1 cellular context compared by ENCODE assay signal in the genomic region with DNA sequence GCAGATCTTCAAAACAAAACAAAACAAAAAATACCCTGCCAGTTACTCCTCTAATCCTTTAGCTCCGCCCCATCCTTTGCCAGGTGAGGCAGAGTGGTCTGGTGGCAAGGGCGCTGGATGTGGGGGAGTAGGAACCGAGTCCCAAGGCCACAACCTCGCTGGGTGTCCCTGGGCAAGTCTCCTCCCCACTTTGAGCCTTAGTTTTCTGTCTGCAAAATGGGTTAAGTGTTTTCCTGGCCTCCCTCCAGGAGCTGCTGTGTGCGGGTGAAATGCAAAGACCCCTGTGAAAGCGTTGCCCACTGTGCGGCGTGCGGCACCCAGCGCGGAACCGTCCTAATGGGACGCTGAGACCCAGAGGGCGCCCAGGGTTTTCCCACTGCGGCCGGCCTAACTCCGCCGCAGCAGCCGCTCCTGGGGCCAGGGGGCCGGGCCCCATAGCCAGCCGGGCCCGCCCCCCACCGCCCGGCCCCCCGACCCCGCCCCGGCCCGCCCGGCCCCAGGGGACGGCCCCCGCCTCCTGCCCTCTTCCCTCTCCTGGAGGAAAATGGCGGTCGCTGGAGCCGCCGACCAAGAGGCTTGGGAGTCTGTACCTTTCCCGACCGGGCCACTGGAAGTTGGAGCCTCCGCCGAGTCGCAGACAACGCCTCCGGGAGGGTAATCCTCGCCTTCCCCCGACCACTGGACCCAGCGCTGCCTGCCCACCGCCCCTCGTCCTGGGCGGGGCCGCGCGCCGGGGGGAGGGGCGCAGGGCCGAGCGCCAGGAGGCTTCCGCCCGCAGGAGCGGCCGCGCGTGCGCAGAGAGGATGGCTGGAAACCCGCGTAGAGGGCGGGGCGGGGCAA.
A peak's percentile ranks its signal among the peaks of the same experiment; 100 is the strongest.
TF ChIP-seq lines count a peak whose summit lies in the region.

A gene with protein sequence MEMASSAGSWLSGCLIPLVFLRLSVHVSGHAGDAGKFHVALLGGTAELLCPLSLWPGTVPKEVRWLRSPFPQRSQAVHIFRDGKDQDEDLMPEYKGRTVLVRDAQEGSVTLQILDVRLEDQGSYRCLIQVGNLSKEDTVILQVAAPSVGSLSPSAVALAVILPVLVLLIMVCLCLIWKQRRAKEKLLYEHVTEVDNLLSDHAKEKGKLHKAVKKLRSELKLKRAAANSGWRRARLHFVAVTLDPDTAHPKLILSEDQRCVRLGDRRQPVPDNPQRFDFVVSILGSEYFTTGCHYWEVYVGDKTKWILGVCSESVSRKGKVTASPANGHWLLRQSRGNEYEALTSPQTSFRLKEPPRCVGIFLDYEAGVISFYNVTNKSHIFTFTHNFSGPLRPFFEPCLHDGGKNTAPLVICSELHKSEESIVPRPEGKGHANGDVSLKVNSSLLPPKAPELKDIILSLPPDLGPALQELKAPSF (plus strand): TSS at position 523 of the 840 bp plus-strand sequence. CDS start 13,327 bp downstream, outside the sequence.
A gene with protein sequence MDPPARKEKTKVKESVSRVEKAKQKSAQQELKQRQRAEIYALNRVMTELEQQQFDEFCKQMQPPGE (minus strand): TSS at position 798 of the 840 bp plus-strand sequence. CDS start 853 bp downstream, outside the sequence.

TF ChIP-seq in HepG2, 621 proteins besides CTCF, POLR2A, EP300 and RAD21 (continued from another document and continues in another):
- TF ChIP-seq REL (CRISPR knock-in tag; conservative IDR thresholded peaks at IDR 0.05) = no peak
- TF ChIP-seq ZFP1 (CRISPR knock-in tag; IDR thresholded peaks at IDR 0.05) = no peak
- no peak for TF ChIP-seq ZNF569 (CRISPR knock-in tag; IDR thresholded peaks at IDR 0.05; ENCODE audit: borderline replicate concordance)
- TF ChIP-seq, protein P1, sequence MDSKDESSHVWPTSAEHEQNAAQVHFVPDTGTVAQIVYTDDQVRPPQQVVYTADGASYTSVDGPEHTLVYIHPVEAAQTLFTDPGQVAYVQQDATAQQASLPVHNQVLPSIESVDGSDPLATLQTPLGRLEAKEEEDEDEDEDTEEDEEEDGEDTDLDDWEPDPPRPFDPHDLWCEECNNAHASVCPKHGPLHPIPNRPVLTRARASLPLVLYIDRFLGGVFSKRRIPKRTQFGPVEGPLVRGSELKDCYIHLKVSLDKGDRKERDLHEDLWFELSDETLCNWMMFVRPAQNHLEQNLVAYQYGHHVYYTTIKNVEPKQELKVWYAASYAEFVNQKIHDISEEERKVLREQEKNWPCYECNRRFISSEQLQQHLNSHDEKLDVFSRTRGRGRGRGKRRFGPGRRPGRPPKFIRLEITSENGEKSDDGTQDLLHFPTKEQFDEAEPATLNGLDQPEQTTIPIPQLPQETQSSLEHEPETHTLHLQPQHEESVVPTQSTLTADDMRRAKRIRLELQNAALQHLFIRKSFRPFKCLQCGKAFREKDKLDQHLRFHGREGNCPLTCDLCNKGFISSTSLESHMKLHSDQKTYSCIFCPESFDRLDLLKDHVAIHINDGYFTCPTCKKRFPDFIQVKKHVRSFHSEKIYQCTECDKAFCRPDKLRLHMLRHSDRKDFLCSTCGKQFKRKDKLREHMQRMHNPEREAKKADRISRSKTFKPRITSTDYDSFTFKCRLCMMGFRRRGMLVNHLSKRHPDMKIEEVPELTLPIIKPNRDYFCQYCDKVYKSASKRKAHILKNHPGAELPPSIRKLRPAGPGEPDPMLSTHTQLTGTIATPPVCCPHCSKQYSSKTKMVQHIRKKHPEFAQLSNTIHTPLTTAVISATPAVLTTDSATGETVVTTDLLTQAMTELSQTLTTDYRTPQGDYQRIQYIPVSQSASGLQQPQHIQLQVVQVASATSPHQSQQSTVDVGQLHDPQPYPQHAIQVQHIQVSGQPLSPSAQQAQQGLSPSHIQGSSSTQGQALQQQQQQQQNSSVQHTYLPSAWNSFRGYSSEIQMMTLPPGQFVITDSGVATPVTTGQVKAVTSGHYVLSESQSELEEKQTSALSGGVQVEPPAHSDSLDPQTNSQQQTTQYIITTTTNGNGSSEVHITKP (CRISPR knock-in tag; IDR thresholded peaks at IDR 0.05; ENCODE audit: low read depth) = peak; percentile 37; the same call in 1 of the 2 replicates
- no peak for TF ChIP-seq ZFP62 (CRISPR knock-in tag; IDR thresholded peaks at IDR 0.05)
- TF ChIP-seq SIN3A (IDR thresholded peaks at IDR 0.05; ENCODE audit: borderline replicate concordance, low read depth, low read length) = peak; percentile 74; the same call in 1 of the 2 replicates
- TF ChIP-seq, protein P2, sequence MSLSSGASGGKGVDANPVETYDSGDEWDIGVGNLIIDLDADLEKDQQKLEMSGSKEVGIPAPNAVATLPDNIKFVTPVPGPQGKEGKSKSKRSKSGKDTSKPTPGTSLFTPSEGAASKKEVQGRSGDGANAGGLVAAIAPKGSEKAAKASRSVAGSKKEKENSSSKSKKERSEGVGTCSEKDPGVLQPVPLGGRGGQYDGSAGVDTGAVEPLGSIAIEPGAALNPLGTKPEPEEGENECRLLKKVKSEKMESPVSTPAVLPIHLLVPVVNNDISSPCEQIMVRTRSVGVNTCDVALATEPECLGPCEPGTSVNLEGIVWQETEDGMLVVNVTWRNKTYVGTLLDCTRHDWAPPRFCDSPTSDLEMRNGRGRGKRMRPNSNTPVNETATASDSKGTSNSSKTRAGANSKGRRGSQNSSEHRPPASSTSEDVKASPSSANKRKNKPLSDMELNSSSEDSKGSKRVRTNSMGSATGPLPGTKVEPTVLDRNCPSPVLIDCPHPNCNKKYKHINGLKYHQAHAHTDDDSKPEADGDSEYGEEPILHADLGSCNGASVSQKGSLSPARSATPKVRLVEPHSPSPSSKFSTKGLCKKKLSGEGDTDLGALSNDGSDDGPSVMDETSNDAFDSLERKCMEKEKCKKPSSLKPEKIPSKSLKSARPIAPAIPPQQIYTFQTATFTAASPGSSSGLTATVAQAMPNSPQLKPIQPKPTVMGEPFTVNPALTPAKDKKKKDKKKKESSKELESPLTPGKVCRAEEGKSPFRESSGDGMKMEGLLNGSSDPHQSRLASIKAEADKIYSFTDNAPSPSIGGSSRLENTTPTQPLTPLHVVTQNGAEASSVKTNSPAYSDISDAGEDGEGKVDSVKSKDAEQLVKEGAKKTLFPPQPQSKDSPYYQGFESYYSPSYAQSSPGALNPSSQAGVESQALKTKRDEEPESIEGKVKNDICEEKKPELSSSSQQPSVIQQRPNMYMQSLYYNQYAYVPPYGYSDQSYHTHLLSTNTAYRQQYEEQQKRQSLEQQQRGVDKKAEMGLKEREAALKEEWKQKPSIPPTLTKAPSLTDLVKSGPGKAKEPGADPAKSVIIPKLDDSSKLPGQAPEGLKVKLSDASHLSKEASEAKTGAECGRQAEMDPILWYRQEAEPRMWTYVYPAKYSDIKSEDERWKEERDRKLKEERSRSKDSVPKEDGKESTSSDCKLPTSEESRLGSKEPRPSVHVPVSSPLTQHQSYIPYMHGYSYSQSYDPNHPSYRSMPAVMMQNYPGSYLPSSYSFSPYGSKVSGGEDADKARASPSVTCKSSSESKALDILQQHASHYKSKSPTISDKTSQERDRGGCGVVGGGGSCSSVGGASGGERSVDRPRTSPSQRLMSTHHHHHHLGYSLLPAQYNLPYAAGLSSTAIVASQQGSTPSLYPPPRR (CRISPR knock-in tag; IDR thresholded peaks at IDR 0.05; ENCODE audit: borderline replicate concordance) = no peak
- no peak for TF ChIP-seq NONO (IDR thresholded peaks at IDR 0.05)
- TF ChIP-seq NONO (CRISPR knock-in tag; conservative IDR thresholded peaks at IDR 0.05) = peak; percentile 69
- TF ChIP-seq KDM6A (CRISPR knock-in tag; IDR thresholded peaks at IDR 0.05; ENCODE audit: low read depth) = no peak
- peak; percentile 61; the same call in 1 of the 2 replicates for TF ChIP-seq ZMYM4 (CRISPR knock-in tag; IDR thresholded peaks at IDR 0.05)
- TF ChIP-seq SALL2 (CRISPR knock-in tag; IDR thresholded peaks at IDR 0.05) = peak; percentile 53; the same call in 1 of the 2 replicates
- TF ChIP-seq, protein P3, sequence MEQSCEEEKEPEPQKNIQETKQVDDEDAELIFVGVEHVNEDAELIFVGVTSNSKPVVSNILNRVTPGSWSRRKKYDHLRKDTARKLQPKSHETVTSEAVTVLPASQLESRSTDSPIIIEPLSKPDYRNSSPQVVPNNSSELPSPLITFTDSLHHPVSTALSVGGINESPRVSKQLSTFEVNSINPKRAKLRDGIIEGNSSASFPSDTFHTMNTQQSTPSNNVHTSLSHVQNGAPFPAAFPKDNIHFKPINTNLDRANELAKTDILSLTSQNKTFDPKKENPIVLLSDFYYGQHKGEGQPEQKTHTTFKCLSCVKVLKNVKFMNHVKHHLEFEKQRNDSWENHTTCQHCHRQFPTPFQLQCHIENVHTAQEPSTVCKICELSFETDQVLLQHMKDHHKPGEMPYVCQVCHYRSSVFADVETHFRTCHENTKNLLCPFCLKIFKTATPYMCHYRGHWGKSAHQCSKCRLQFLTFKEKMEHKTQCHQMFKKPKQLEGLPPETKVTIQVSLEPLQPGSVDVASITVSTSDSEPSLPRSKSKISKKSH (CRISPR knock-in tag; IDR thresholded peaks at IDR 0.05; ENCODE audit: borderline replicate concordance) = no peak
- TF ChIP-seq, protein P4, sequence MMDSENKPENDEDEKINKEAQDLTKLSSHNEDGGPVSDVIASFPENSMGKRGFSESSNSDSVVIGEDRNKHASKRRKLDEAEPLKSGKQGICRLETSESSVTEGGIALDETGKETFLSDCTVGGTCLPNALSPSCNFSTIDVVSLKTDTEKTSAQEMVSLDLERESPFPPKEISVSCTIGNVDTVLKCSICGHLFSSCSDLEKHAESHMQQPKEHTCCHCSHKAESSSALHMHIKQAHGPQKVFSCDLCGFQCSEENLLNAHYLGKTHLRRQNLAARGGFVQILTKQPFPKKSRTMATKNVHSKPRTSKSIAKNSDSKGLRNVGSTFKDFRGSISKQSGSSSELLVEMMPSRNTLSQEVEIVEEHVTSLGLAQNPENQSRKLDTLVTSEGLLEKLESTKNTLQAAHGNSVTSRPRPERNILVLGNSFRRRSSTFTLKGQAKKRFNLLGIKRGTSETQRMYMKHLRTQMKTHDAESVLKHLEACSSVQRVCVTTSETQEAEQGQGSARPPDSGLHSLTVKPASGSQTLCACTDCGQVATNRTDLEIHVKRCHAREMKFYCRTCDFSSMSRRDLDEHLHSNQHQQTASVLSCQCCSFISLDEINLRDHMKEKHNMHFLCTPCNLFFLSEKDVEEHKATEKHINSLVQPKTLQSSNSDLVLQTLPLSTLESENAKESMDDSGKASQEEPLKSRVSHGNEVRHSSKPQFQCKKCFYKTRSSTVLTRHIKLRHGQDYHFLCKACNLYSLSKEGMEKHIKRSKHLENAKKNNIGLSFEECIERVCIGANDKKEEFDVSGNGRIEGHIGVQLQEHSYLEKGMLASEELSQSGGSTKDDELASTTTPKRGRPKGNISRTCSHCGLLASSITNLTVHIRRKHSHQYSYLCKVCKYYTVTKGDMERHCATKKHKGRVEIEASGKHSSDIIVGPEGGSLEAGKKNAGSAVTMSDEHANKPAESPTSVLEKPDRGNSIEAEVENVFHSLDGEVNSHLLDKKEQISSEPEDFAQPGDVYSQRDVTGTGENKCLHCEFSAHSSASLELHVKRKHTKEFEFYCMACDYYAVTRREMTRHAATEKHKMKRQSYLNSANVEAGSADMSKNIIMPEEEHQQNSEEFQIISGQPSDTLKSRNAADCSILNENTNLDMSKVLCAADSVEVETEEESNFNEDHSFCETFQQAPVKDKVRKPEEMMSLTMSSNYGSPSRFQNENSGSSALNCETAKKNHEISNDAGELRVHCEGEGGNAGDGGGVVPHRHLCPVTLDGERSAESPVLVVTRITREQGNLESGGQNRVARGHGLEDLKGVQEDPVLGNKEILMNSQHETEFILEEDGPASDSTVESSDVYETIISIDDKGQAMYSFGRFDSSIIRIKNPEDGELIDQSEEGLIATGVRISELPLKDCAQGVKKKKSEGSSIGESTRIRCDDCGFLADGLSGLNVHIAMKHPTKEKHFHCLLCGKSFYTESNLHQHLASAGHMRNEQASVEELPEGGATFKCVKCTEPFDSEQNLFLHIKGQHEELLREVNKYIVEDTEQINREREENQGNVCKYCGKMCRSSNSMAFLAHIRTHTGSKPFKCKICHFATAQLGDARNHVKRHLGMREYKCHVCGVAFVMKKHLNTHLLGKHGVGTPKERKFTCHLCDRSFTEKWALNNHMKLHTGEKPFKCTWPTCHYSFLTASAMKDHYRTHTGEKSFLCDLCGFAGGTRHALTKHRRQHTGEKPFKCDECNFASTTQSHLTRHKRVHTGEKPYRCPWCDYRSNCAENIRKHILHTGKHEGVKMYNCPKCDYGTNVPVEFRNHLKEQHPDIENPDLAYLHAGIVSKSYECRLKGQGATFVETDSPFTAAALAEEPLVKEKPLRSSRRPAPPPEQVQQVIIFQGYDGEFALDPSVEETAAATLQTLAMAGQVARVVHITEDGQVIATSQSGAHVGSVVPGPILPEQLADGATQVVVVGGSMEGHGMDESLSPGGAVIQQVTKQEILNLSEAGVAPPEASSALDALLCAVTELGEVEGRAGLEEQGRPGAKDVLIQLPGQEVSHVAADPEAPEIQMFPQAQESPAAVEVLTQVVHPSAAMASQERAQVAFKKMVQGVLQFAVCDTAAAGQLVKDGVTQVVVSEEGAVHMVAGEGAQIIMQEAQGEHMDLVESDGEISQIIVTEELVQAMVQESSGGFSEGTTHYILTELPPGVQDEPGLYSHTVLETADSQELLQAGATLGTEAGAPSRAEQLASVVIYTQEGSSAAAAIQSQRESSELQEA (CRISPR knock-in tag; IDR thresholded peaks at IDR 0.05; ENCODE audit: not compliant biosample characterization) = peak; percentile 35
- TF ChIP-seq, protein P5, sequence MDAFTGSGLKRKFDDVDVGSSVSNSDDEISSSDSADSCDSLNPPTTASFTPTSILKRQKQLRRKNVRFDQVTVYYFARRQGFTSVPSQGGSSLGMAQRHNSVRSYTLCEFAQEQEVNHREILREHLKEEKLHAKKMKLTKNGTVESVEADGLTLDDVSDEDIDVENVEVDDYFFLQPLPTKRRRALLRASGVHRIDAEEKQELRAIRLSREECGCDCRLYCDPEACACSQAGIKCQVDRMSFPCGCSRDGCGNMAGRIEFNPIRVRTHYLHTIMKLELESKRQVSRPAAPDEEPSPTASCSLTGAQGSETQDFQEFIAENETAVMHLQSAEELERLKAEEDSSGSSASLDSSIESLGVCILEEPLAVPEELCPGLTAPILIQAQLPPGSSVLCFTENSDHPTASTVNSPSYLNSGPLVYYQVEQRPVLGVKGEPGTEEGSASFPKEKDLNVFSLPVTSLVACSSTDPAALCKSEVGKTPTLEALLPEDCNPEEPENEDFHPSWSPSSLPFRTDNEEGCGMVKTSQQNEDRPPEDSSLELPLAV (CRISPR knock-in tag; conservative IDR thresholded peaks at IDR 0.05; ENCODE audit: low read depth) = no peak
- no peak for TF ChIP-seq ZSCAN12 (CRISPR knock-in tag; IDR thresholded peaks at IDR 0.05)
- TF ChIP-seq ZFX (CRISPR knock-in tag; IDR thresholded peaks at IDR 0.05; ENCODE audit: low read depth) = peak; percentile 65
- peak; percentile 57 for TF ChIP-seq SAP130 (CRISPR knock-in tag; IDR thresholded peaks at IDR 0.05; ENCODE audit: low read depth)
- no peak; the same call in 1 of the 2 replicates for TF ChIP-seq HCFC1 (IDR thresholded peaks at IDR 0.05; ENCODE audit: low read depth, low read length)
- TF ChIP-seq ZNF644 (CRISPR knock-in tag; IDR thresholded peaks at IDR 0.05; ENCODE audit: low read depth) = no peak
- peak; percentile 10; the same call in 1 of the 2 replicates for TF ChIP-seq ZBTB38 (CRISPR knock-in tag; IDR thresholded peaks at IDR 0.05)
- peak; percentile 58 for TF ChIP-seq HNRNPLL (IDR thresholded peaks at IDR 0.05; ENCODE audit: low read depth, low read length, poor library complexity, severe bottlenecking)
